Comparison of ENCODE assay signal across 1 cellular context in the genomic region with DNA sequence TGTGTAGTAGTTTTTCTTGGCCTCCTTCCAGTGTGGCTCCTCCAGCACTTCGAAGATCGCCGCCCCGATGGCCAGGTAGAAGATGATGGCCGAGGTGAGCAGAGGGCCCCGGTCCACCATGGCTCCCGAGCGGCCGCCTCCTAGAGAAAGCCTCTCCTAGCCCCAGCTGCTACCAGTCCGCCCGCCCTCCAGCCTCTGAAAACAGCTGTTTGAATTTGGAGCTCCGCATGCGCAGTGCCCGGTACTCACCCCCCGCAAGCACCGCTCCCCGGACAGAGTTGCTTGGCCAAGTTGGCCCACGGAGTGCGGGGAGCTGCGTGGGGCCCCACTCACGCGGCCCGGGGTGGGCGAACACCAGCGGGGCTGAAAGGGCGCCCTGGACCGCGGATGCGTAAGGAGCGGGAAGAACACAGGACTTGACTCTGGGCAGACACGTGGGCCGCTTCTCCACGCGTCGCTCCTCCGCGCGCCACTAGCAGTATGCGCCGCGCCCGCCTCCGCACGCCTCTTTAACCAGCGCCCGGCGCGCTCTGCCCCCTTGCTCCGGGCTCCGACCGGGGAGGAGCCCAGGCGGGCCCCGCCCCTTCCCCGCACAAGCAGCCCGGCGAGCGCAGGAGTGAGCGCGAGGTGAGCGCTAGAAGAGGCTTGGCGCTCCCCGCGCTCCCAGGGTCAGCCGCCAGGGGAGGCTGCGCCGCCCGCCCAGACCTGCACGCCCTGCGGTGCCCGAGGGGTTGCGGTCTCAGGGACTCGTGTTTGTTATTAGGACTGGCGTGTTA.
TF ChIP-seq lines count a peak whose summit lies in the region.

TSS of gene KCNK5 (minus strand) at position 484 of the 776 bp plus-strand sequence. CDS start at position 120, 364 bp downstream.

TF ChIP-seq in K562, 482 proteins besides CTCF, POLR2A, EP300 and RAD21 (continued from another document and continues in another):
- TF ChIP-seq ZBTB9 (CRISPR knock-in tag; IDR thresholded peaks at IDR 0.05), result peak; percentile 79
- TF ChIP-seq, protein P1, sequence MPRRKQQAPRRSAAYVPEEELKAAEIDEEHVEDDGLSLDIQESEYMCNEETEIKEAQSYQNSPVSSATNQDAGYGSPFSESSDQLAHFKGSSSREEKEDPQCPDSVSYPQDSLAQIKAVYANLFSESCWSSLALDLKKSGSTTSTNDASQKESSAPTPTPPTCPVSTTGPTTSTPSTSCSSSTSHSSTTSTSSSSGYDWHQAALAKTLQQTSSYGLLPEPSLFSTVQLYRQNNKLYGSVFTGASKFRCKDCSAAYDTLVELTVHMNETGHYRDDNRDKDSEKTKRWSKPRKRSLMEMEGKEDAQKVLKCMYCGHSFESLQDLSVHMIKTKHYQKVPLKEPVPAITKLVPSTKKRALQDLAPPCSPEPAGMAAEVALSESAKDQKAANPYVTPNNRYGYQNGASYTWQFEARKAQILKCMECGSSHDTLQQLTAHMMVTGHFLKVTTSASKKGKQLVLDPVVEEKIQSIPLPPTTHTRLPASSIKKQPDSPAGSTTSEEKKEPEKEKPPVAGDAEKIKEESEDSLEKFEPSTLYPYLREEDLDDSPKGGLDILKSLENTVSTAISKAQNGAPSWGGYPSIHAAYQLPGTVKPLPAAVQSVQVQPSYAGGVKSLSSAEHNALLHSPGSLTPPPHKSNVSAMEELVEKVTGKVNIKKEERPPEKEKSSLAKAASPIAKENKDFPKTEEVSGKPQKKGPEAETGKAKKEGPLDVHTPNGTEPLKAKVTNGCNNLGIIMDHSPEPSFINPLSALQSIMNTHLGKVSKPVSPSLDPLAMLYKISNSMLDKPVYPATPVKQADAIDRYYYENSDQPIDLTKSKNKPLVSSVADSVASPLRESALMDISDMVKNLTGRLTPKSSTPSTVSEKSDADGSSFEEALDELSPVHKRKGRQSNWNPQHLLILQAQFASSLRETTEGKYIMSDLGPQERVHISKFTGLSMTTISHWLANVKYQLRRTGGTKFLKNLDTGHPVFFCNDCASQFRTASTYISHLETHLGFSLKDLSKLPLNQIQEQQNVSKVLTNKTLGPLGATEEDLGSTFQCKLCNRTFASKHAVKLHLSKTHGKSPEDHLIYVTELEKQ (CRISPR knock-in tag; IDR thresholded peaks at IDR 0.05), result no peak
- TF ChIP-seq NR2C1 (IDR thresholded peaks at IDR 0.05), result no peak
- no peak for TF ChIP-seq NR2C1 (tag; IDR thresholded peaks at IDR 0.05)
- no peak for TF ChIP-seq ZNF696 (CRISPR knock-in tag; conservative IDR thresholded peaks at IDR 0.05)
- no peak for TF ChIP-seq ZNF551 (CRISPR knock-in tag; IDR thresholded peaks at IDR 0.05)
- TF ChIP-seq HDAC2 (IDR thresholded peaks at IDR 0.05), result peak; percentile 98; the same call in 1 of the 2 replicates
- peak; percentile 73; the same call in 1 of the 2 replicates for TF ChIP-seq SMAD4 (CRISPR knock-in tag; conservative IDR thresholded peaks at IDR 0.05)
- TF ChIP-seq, protein P2, sequence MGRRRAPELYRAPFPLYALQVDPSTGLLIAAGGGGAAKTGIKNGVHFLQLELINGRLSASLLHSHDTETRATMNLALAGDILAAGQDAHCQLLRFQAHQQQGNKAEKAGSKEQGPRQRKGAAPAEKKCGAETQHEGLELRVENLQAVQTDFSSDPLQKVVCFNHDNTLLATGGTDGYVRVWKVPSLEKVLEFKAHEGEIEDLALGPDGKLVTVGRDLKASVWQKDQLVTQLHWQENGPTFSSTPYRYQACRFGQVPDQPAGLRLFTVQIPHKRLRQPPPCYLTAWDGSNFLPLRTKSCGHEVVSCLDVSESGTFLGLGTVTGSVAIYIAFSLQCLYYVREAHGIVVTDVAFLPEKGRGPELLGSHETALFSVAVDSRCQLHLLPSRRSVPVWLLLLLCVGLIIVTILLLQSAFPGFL (CRISPR knock-in tag; IDR thresholded peaks at IDR 0.05), result 0 out of 2 replicates have a peak, but pooled peaks have one; percentile 72
- 0 out of 2 replicates have a peak, but pooled peaks have one; percentile 59 for TF ChIP-seq ZNF668 (CRISPR knock-in tag; IDR thresholded peaks at IDR 0.05)
- peak; percentile 71 for TF ChIP-seq ZFX (CRISPR knock-in tag; IDR thresholded peaks at IDR 0.05)
- TF ChIP-seq EWSR1 (IDR thresholded peaks at IDR 0.05; ENCODE audit: borderline replicate concordance, low read depth, partially characterized antibody), result no peak
- TF ChIP-seq CHD7 (IDR thresholded peaks at IDR 0.05; ENCODE audit: low read depth, low read length), result no peak
- TF ChIP-seq BRF1 (IDR thresholded peaks at IDR 0.05; ENCODE audit: borderline replicate concordance, extremely low read depth, insufficient read length), result no peak
- TF ChIP-seq SRSF9 (IDR thresholded peaks at IDR 0.05; ENCODE audit: borderline replicate concordance, low read depth, low read length), result no peak
- no peak for TF ChIP-seq ZNF398 (CRISPR knock-in tag; IDR thresholded peaks at IDR 0.05)
- no peak for TF ChIP-seq ATF2 (CRISPR knock-in tag; IDR thresholded peaks at IDR 0.05)
- no peak for TF ChIP-seq XRCC4 (IDR thresholded peaks at IDR 0.05; ENCODE audit: extremely low read depth, insufficient read depth, insufficient read length)
- no peak; the same call in 1 of the 2 replicates for TF ChIP-seq NCOA1 (IDR thresholded peaks at IDR 0.05; ENCODE audit: low read depth)
- TF ChIP-seq DDX20 (tag; IDR thresholded peaks at IDR 0.05; ENCODE audit: low read depth), result no peak
- TF ChIP-seq TAL1 (IDR thresholded peaks at IDR 0.05), result no peak
- TF ChIP-seq TCF3 (CRISPR knock-in tag; IDR thresholded peaks at IDR 0.05), result peak; percentile 33
- no peak for TF ChIP-seq ILF3 (IDR thresholded peaks at IDR 0.05; ENCODE audit: borderline replicate concordance)
- TF ChIP-seq ZNF224 (CRISPR knock-in tag; IDR thresholded peaks at IDR 0.05), result no peak
- no peak for TF ChIP-seq PCBP1 (IDR thresholded peaks at IDR 0.05; ENCODE audit: low read depth, low read length, poor library complexity, severe bottlenecking)
- TF ChIP-seq KLF10 (CRISPR knock-in tag; IDR thresholded peaks at IDR 0.05), result no peak
